Comparison of ENCODE assay signal across 21 cellular contexts in genomic region chr3:57029383-57029782, GRCh38. TPM values are rescaled to one million over a fixed set of nuclear protein-coding genes. Genes with fewer than 3 reads are reported as not detected.
"Had no signal": no experiment of that assay in that cellular context is flagged by ENCODE, and none has a peak within 500 bp of the region (broad histone marks: within the 10 kb centered on the region; RNA-seq: fewer than 3 reads in every experiment).

No MANE protein-coding gene starts in this region.

- H3K4me3 Mint-ChIP-seq: natural killer cell treated with Interleukin-12 subunit alpha and Interleukin-12 subunit beta and Interleukin-15 and Interleukin-18, amount 100 ng/mL, for 72 hours had no signal

- FAIRE-seq: endometrium, small intestine had no signal

- H3K36me3 ChIP-seq: neutrophil, right atrium auricular region, upper lobe of left lung, vagina had no signal

- H3K27me3 ChIP-seq: hepatocyte, neutrophil, right atrium auricular region, suprapubic skin, tibial artery, upper lobe of left lung, vagina had no signal

- H3K4me2 ChIP-seq: hepatocyte had no signal

- H3K79me2 ChIP-seq: hepatocyte had no signal

- H3K36me3 Mint-ChIP-seq: natural killer cell treated with Interleukin-12 subunit alpha and Interleukin-12 subunit beta and Interleukin-15 and Interleukin-18, amount 100 ng/mL, for 72 hours had no signal

- H3K9me3 Mint-ChIP-seq: natural killer cell treated with Interleukin-12 subunit alpha and Interleukin-12 subunit beta and Interleukin-15 and Interleukin-18, amount 100 ng/mL, for 72 hours had no signal

- H3K27ac Mint-ChIP-seq: natural killer cell treated with Interleukin-12 subunit alpha and Interleukin-12 subunit beta and Interleukin-15 and Interleukin-18, amount 100 ng/mL, for 72 hours had no signal

- H3K4me3 ChIP-seq: hepatocyte, lung, right atrium auricular region, suprapubic skin, tibial artery, upper lobe of left lung, vagina had no signal

- H2AFZ ChIP-seq: hepatocyte had no signal

- H3K27ac ChIP-seq: hepatocyte, neutrophil, right atrium auricular region, suprapubic skin, tibial artery, upper lobe of left lung, vagina had no signal

- ATAC-seq: esophagus mucosa; left ventricle myocardium superior; natural killer cell treated with Interleukin-12 subunit alpha and Interleukin-12 subunit beta and Interleukin-15 and Interleukin-18, amount 100 ng/mL, for 72 hours; stimulated activated naive CD8-positive, alpha-beta T cell treated with anti-CD3 and anti-CD28 coated beads, Interleukin-15, Interleukin-2, amounts not matched to agents 100 U/mL and 50 U/mL, for 24 hours had no signal

- H3K4me1 ChIP-seq: right atrium auricular region, suprapubic skin, tibial artery, upper lobe of left lung had no signal

- H3K9me3 ChIP-seq: neutrophil, right atrium auricular region, suprapubic skin, tibial artery, upper lobe of left lung, vagina had no signal

- DNase-seq: effector memory CD4-positive, alpha-beta T cell; left ventricle myocardium superior; mesenchymal stem cell; midbrain; small intestine; stimulated activated CD4-positive, alpha-beta T cell treated with anti-CD3 and anti-CD28 coated beads, Interleukin-12 subunit alpha, Interleukin-12 subunit beta, amount 100 ng/mL, for 4 hours; stimulated activated naive CD8-positive, alpha-beta T cell treated with anti-CD3 and anti-CD28 coated beads, Interleukin-15, Interleukin-2, amounts not matched to agents 100 U/mL and 50 U/mL, for 24 hours; tibial artery; upper lobe of left lung had no signal

RNA-seq across cellular contexts. Expression of gene SPATA12, which starts 31.1 kb away (rescaled TPM):
- total RNA-seq: esophagus mucosa; fibroblast of lung; left colon; left ventricle myocardium superior; natural killer cell treated with Interleukin-12 subunit alpha and Interleukin-12 subunit beta and Interleukin-15 and Interleukin-18, amount 100 ng/mL, for 72 hours; osteoblast; right atrium auricular region; suprapubic skin; vagina had no signal
- polyA plus RNA-seq: fibroblast of lung had no signal
